Comparison of ENCODE assay signal across 33 cellular contexts in the genomic region with DNA sequence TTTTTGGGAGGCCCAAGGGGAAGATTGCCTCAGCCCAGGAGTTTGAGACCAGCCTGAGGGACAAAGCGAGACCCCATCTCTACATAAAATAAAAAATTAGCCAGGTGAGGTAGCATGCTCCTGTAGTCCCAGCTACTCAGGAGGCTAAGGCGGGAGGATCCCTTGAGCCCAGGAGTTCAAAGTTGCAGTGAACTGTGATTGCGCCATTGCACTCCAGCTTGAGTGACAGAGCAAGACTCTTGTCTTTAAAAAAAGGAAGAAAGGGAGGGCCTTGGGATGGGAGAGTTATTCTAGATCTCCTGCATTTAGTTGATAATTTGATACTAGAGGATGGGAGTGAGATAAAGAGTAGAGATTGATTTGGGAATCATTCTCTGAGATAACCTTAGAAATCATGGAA.
A peak's percentile ranks its signal among the peaks of the same experiment; 100 is the strongest.
DNase-seq lines count a peak whose midpoint lies in the region; ATAC-seq and TF ChIP-seq lines count a peak whose summit lies in the region.
"Had no signal": no experiment of that assay in that cellular context is flagged by ENCODE, and none has a peak within 500 bp of the region (broad histone marks: within the 10 kb centered on the region; RNA-seq: fewer than 3 reads in every experiment).

No MANE protein-coding gene starts in this region.

- H3K36me3 Mint-ChIP-seq in CD8-positive, alpha-beta T cell, result peaks cover 48% of the 10 kb centered on the region
- peaks cover 50% of the 10 kb centered on the region for H3K36me3 Mint-ChIP-seq in nephron progenitor cell (ENCODE audit: low read depth)

- intact Hi-C loops in CD8-positive, alpha-beta T cell (cut with DNase I, micrococcal nuclease), result no loop called here
- intact Hi-C loops in sigmoid colon (cut with DNase I), result no loop called here

- no peak for TF ChIP-seq POLR2A in sigmoid colon (IDR thresholded peaks at IDR 0.05)

- POLR2A ChIA-PET in CD8-positive, alpha-beta T cell (lab: Charles Lee), result no interaction called here

- peaks cover 5% of the 10 kb centered on the region for H3K36me3 ChIP-seq in CD8-positive, alpha-beta T cell (ENCODE audit: insufficient read depth, low read length)
- H3K36me3 ChIP-seq in sigmoid colon, result peaks cover 0 to 22% (median 0%) of the 10 kb centered on the region in 4 donors
- H3K36me3 ChIP-seq: colonic mucosa, ovary, uterus had no signal

- no peaks in the 10 kb centered on the region for H3K9me3 ChIP-seq in CD8-positive, alpha-beta T cell (ENCODE audit: low read length)
- no peaks in the 10 kb centered on the region for H3K9me3 ChIP-seq in sigmoid colon
- H3K9me3 ChIP-seq: colonic mucosa, ovary, Peyer's patch, thoracic aorta, uterus had no signal

- ATAC-seq in CD8-positive, alpha-beta T cell, result no peak
- ATAC-seq in GM18502 (IDR thresholded peaks at IDR 0.05; ENCODE audit: poor library complexity, unreplicated experiment) (no peak), HG03139 (IDR thresholded peaks at IDR 0.05; ENCODE audit: unreplicated experiment) (no peak)
- ATAC-seq: activated CD8-positive, alpha-beta T cell treated with anti-CD3 and anti-CD28 coated beads for 36 hours had no signal

- WGBS in sigmoid colon, 2 donors, result 96 to 97% methylated on average over 3 of the region's 3 CpGs

- DNase-seq in CD8-positive, alpha-beta T cell, result no peak
- peak; percentile 18 for DNase-seq in amniotic epithelial cell (ENCODE audit: low read depth)
- no peak for DNase-seq in nephron progenitor cell
- DNase-seq in sigmoid colon, result no peak
- DNase-seq: ACHN; activated CD4-positive, alpha-beta T cell treated with anti-CD3 and anti-CD28 coated beads for 1 hour; activated CD8-positive, alpha-beta memory T cell treated with anti-CD3 and anti-CD28 coated beads, Interleukin-2, amount 50 U/mL, for 48 hours; activated CD8-positive, alpha-beta T cell treated with anti-CD3 and anti-CD28 coated beads for 36 hours; activated naive CD4-positive, alpha-beta T cell treated with anti-CD3 and anti-CD28 coated beads, Interleukin-2, amount 50 U/mL, for 16 hours; aorta; colonic mucosa; COR-L47; DND-41; effector CD8-positive, alpha-beta T cell; GF-D8; Karpas-422; NCI-H1048; NCI-H2107; NCI-H748 treated with DMSO at 0.1 percent for 48 hours; ovary; Peyer's patch; SHP77; stimulated activated CD4-positive, alpha-beta T cell treated with anti-CD3 and anti-CD28 coated beads, Interleukin-1b, Interleukin-23, amount 100 ng/mL, for 48 hours; T-helper 2 cell; uterus had no signal

- H3K4me3 Mint-ChIP-seq in CD8-positive, alpha-beta T cell, result no peak overlapping the region
- H3K4me3 Mint-ChIP-seq in nephron progenitor cell, result no peak overlapping the region
- H3K4me3 Mint-ChIP-seq: activated CD8-positive, alpha-beta T cell treated with anti-CD3 and anti-CD28 coated beads for 36 hours; B cell; neural crest cell; stimulated activated naive CD8-positive, alpha-beta T cell treated with anti-CD3 and anti-CD28 coated beads, Interleukin-15, Interleukin-2, amounts not matched to agents 100 ng/mL and 50 ng/mL, for 24 hours had no signal

- H3K27ac ChIP-seq in CD8-positive, alpha-beta T cell (ENCODE audit: low read depth, low read length), result no peak overlapping the region
- H3K27ac ChIP-seq in sigmoid colon, result no peak overlapping the region
- H3K27ac ChIP-seq: colonic mucosa, ovary, Peyer's patch, thoracic aorta, uterus had no signal

- H3K27ac Mint-ChIP-seq in CD8-positive, alpha-beta T cell, result peak overlapping the region; percentile 78
- H3K27ac Mint-ChIP-seq in nephron progenitor cell, result peak overlapping the region; percentile 20
- H3K27ac Mint-ChIP-seq: activated CD8-positive, alpha-beta T cell treated with anti-CD3 and anti-CD28 coated beads for 36 hours; B cell; stimulated activated naive CD8-positive, alpha-beta T cell treated with anti-CD3 and anti-CD28 coated beads, Interleukin-15, Interleukin-2, amounts not matched to agents 100 ng/mL and 50 ng/mL, for 24 hours had no signal

- peaks cover 3% of the 10 kb centered on the region for H3K4me1 ChIP-seq in CD8-positive, alpha-beta T cell (ENCODE audit: insufficient read depth, low read length)
- H3K4me1 ChIP-seq in sigmoid colon, result no peaks in the 10 kb centered on the region
- H3K4me1 ChIP-seq: colonic mucosa, Peyer's patch, uterus had no signal

- TF ChIP-seq CTCF in CD8-positive, alpha-beta T cell (IDR thresholded peaks at IDR 0.05), result no peak
- no peak for TF ChIP-seq CTCF in nephron progenitor cell (IDR thresholded peaks at IDR 0.05)
- TF ChIP-seq CTCF in sigmoid colon (IDR thresholded peaks at IDR 0.05), result no peak

- CTCF ChIA-PET in CD8-positive, alpha-beta T cell (lab: Charles Lee), result no interaction called here

- no peaks in the 10 kb centered on the region for H3K27me3 ChIP-seq in CD8-positive, alpha-beta T cell (ENCODE audit: insufficient read depth, low read length)
- no peaks in the 10 kb centered on the region for H3K27me3 ChIP-seq in sigmoid colon
- H3K27me3 ChIP-seq: colonic mucosa, ovary, Peyer's patch, uterus had no signal

- no peaks in the 10 kb centered on the region for H3K9me3 Mint-ChIP-seq in CD8-positive, alpha-beta T cell
- no peaks in the 10 kb centered on the region for H3K9me3 Mint-ChIP-seq in nephron progenitor cell
- H3K9me3 Mint-ChIP-seq: activated CD8-positive, alpha-beta T cell treated with anti-CD3 and anti-CD28 coated beads for 36 hours; neural crest cell; stimulated activated naive CD8-positive, alpha-beta T cell treated with anti-CD3 and anti-CD28 coated beads, Interleukin-15, Interleukin-2, amounts not matched to agents 100 ng/mL and 50 ng/mL, for 24 hours had no signal

- TF ChIP-seq EP300 in Ishikawa (IDR thresholded peaks at IDR 0.05; ENCODE audit: borderline replicate concordance) (no peak), sigmoid colon (IDR thresholded peaks at IDR 0.05) (no peak)

- TF ChIP-seq RAD21 in Ishikawa (IDR thresholded peaks at IDR 0.05; ENCODE audit: low read depth), result no peak

- H3K4me3 ChIP-seq in CD8-positive, alpha-beta T cell (ENCODE audit: low read depth, low read length), result no peak overlapping the region
- H3K4me3 ChIP-seq in sigmoid colon, result no peak overlapping the region
- H3K4me3 ChIP-seq: colonic mucosa, ovary, Peyer's patch, smooth muscle cell, thoracic aorta, uterus had no signal

- peaks cover 7% of the 10 kb centered on the region for H3K4me1 Mint-ChIP-seq in CD8-positive, alpha-beta T cell (ENCODE audit: low read depth)
- H3K4me1 Mint-ChIP-seq in nephron progenitor cell, result no peaks in the 10 kb centered on the region
- H3K4me1 Mint-ChIP-seq: neural crest cell had no signal

- H3K27me3 Mint-ChIP-seq in CD8-positive, alpha-beta T cell (ENCODE audit: low read depth), result no peaks in the 10 kb centered on the region
- H3K27me3 Mint-ChIP-seq in nephron progenitor cell (ENCODE audit: low read depth, poor library complexity), result no peaks in the 10 kb centered on the region
- H3K27me3 Mint-ChIP-seq: activated CD8-positive, alpha-beta T cell treated with anti-CD3 and anti-CD28 coated beads for 36 hours; B cell; stimulated activated naive CD8-positive, alpha-beta T cell treated with anti-CD3 and anti-CD28 coated beads, Interleukin-15, Interleukin-2, amounts not matched to agents 100 ng/mL and 50 ng/mL, for 24 hours had no signal

TF ChIP-seq in Ishikawa, 13 proteins besides CTCF, POLR2A, EP300 and RAD21:
- TF ChIP-seq YY1 (IDR thresholded peaks at IDR 0.05; ENCODE audit: low read depth), result no peak
- TF ChIP-seq CEBPB (IDR thresholded peaks at IDR 0.05), result 0 out of 2 replicates have a peak, but pooled peaks have one; percentile 20
